ENCODE assay signal across 8 cellular contexts in genomic region chr13:48233097-48233885, GRCh38. TPM values are rescaled to one million over a fixed set of nuclear protein-coding genes. Genes with fewer than 3 reads are reported as not detected.
DNase-seq lines count a peak whose midpoint lies in the region; ATAC-seq and TF ChIP-seq lines count a peak whose summit lies in the region.

Gene ITM2B, plus strand, starts transcription at chr13:48233206. Its CDS starts 155 bp downstream, at chr13:48233361.

- H3K4me3 ChIP-seq in left ventricle myocardium inferior (peak within 1 kb of the TSS; percentile 100), prostate gland (peak within 1 kb of the TSS; percentile 97 to 100), vagina (peak within 1 kb of the TSS; percentile 76 to 98)

- TF ChIP-seq CTCF in left ventricle myocardium inferior (IDR thresholded peaks at IDR 0.05; ENCODE audit: borderline replicate concordance) (peak; percentile 62), prostate gland (IDR thresholded peaks at IDR 0.05) (peak in 3 of 4 experiments; percentile 8 to 53 (median 41)), vagina (IDR thresholded peaks at IDR 0.05) (peak in 1 of 3 experiments; percentile 32)

- intact Hi-C loops in left ventricle myocardium inferior (cut with micrococcal nuclease), result loop anchor here (10.0 kb wide), 2 partner anchors 72 to 108 kb away; partner anchors contain the start of gene RB1
- intact Hi-C loops in prostate gland (cut with DNase I), result loop anchor here (2.0 to 10.0 kb wide), 6 partner anchors 70 to 342 kb away; partner anchors contain the start of genes LPAR6, MED4, NUDT15 and RB1
- intact Hi-C loops in vagina (cut with DNase I), result loop anchor here (5.0 kb wide), 1 partner anchor 106 kb away; no protein-coding TSS in a partner anchor

- ATAC-seq in GM21737 (IDR thresholded peaks at IDR 0.05; ENCODE audit: unreplicated experiment), result peak; percentile 55

- H3K27ac ChIP-seq in left ventricle myocardium inferior (replicated peaks) (peak within 1 kb of the TSS; percentile 100), prostate gland (peak within 1 kb of the TSS; percentile 100), vagina (peak within 1 kb of the TSS; percentile 99)

- under 1% methylated on average over 85 of the region's 87 CpGs for WGBS in prostate gland

- peak; percentile 82 for DNase-seq in ELR (ENCODE audit: low read depth)
- peak; percentile 56 for DNase-seq in LHCN-M2 (ENCODE audit: low read depth)
- peak; percentile 56 for DNase-seq in T follicular helper cell (ENCODE audit: low read depth)
- peak; percentile 63 for DNase-seq in amniotic epithelial cell (ENCODE audit: low read depth)
- peak; percentile 84 for DNase-seq in left ventricle myocardium inferior
- DNase-seq in prostate gland (ENCODE audit: low spot score), result peak; percentile 81
- DNase-seq in vagina (ENCODE audit: extremely low spot score in 2 of 2), result no peak

- peak; percentile 87 for TF ChIP-seq POLR2A in prostate gland (IDR thresholded peaks at IDR 0.05)
- peak in 1 of 2 donors; percentile 82 for TF ChIP-seq POLR2A in vagina (IDR thresholded peaks at IDR 0.05)

- H3K9me3 ChIP-seq in left ventricle myocardium inferior (replicated peaks), result no peaks in the 10 kb centered on the region
- no peaks in the 10 kb centered on the region for H3K9me3 ChIP-seq in prostate gland
- no peaks in the 10 kb centered on the region for H3K9me3 ChIP-seq in vagina

- H3K4me1 ChIP-seq in left ventricle myocardium inferior, result peaks cover 70% of the 10 kb centered on the region
- H3K4me1 ChIP-seq in prostate gland (replicated peaks), result peaks cover 6% of the 10 kb centered on the region
- peaks cover 59% of the 10 kb centered on the region for H3K4me1 ChIP-seq in vagina

- H3K36me3 ChIP-seq in left ventricle myocardium inferior, result no peaks in the 10 kb centered on the region
- no peaks in the 10 kb centered on the region for H3K36me3 ChIP-seq in prostate gland
- H3K36me3 ChIP-seq in vagina, result no peaks in the 10 kb centered on the region

- no peaks in the 10 kb centered on the region for H3K27me3 ChIP-seq in left ventricle myocardium inferior (ENCODE audit: low read depth)
- no peaks in the 10 kb centered on the region for H3K27me3 ChIP-seq in prostate gland (replicated peaks; ENCODE audit: insufficient read depth)
- no peaks in the 10 kb centered on the region for H3K27me3 ChIP-seq in vagina

RNA-seq across cellular contexts. Expression of gene ITM2B, which starts in this region (rescaled TPM):
- total RNA-seq in LHCN-M2 (2014; rRNA removed) (141 and 144 TPM in 2 replicates), left ventricle myocardium inferior (533 TPM), prostate gland (100 to 1,000 TPM; 401 to 632 TPM), vagina (475 TPM)
- 128 TPM for polyA plus RNA-seq in LHCN-M2 (2012)

Comparison
In these comparisons a context has a peak if more than half of its experiments do, and no peak if none do; other contexts are left out.
1. DNase-seq: peak in ELR (single experiment), LHCN-M2 (single experiment), T follicular helper cell (single experiment), amniotic epithelial cell (single experiment), left ventricle myocardium inferior (single experiment) and prostate gland (single experiment); none in vagina (0 of 2).
2. Peak in every context shown above with its lines, with median percentiles within 50 percentile points of each other: H3K27ac ChIP-seq and H3K4me3 ChIP-seq.